Comparison of ENCODE assay signal across 1 cellular context in genomic region chr20:45341579-45341938, GRCh38.
TF ChIP-seq lines count a peak whose summit lies in the region.

No MANE protein-coding gene starts in this region.

TF ChIP-seq in neural cell, 6 proteins besides CTCF, POLR2A, EP300 and RAD21:
- TF ChIP-seq REST (IDR thresholded peaks at IDR 0.05; ENCODE audit: borderline replicate concordance) (no peak), SMC3 (conservative IDR thresholded peaks at IDR 0.05; ENCODE audit: poor library complexity) (no peak), POLR2AphosphoS5 (IDR thresholded peaks at IDR 0.05) (no peak), EZH2 (IDR thresholded peaks at IDR 0.05; ENCODE audit: borderline replicate concordance, insufficient read depth, low read length, poor library complexity, severe bottlenecking) (no peak), TAF1 (IDR thresholded peaks at IDR 0.05; ENCODE audit: low read depth) (no peak), MXI1 (conservative IDR thresholded peaks at IDR 0.05; ENCODE audit: poor library complexity, severe bottlenecking) (no peak)
